Comparison of ENCODE assay signal across 27 cellular contexts in the genomic region with DNA sequence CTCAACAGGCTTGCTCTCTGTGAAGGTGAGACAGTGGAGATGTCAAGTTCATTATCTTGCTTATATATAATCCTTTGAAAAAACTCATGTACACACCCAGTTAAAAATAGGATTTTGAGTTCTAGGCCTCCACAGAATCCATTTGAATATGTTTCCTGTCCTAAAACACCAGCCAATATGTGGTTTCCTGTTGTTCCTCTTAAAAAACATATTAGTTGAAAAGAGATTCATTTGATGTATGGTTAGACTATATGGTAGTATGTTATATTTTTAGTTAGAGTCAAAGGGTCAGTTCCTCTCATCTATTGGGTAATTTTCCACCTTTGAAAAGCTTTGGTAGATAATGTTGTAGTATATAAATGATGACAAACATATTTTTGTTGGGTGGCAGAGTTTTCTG. TPM values are rescaled to one million over a fixed set of nuclear protein-coding genes. Genes with fewer than 3 reads are reported as not detected.
"Had no signal": no experiment of that assay in that cellular context is flagged by ENCODE, and none has a peak within 500 bp of the region (broad histone marks: within the 10 kb centered on the region; RNA-seq: fewer than 3 reads in every experiment).

No MANE protein-coding gene starts in this region.

- H3K4me1 Mint-ChIP-seq: activated CD4-positive, alpha-beta T cell treated with anti-CD3 and anti-CD28 coated beads, Interleukin-2, amount 10 ng/mL, durations not matched to agents 7 days and 5 days; activated CD8-positive, alpha-beta memory T cell treated with anti-CD3 and anti-CD28 coated beads, Interleukin-2, amount 10 ng/mL, durations not matched to agents 7 days and 5 days; activated naive CD4-positive, alpha-beta T cell treated with anti-CD3 and anti-CD28 coated beads, Interleukin-2, amount 10 ng/mL, durations not matched to agents 7 days and 5 days had no signal

- DNase-seq: activated CD4-positive, alpha-beta T cell treated with anti-CD3 and anti-CD28 coated beads, Interleukin-2, amount 10 ng/mL, durations not matched to agents 7 days and 5 days; activated CD4-positive, CD25-positive, alpha-beta regulatory T cell treated with anti-CD3 and anti-CD28 coated beads, Interleukin-2, amount 50 U/mL, for 72 hours; activated CD8-positive, alpha-beta memory T cell treated with anti-CD3 and anti-CD28 coated beads, Interleukin-2, amount 10 ng/mL, durations not matched to agents 7 days and 5 days; activated CD8-positive, alpha-beta T cell treated with anti-CD3 and anti-CD28 coated beads for 36 hours; activated effector memory CD4-positive, alpha-beta T cell treated with anti-CD3 and anti-CD28 coated beads, Interleukin-2, amount 50 U/mL, for 16 hours; activated naive CD4-positive, alpha-beta T cell treated with anti-CD3 and anti-CD28 coated beads, Interleukin-2, amount 10 ng/mL, durations not matched to agents 7 days and 5 days; activated T-cell treated with anti-CD3 and anti-CD28 coated beads for 4 hours; anterior cingulate cortex; body of pancreas; cortex of kidney; effector memory CD4-positive, alpha-beta T cell; foreskin melanocyte; glutamatergic neuron; left ventricle myocardium inferior; mammary epithelial cell; nephron progenitor cell; pancreas; psoas muscle; stimulated activated CD4-positive, alpha-beta T cell treated with anti-CD3 and anti-CD28 coated beads, Interleukin-4, amount 100 ng/mL, for 24 hours; stimulated activated naive CD8-positive, alpha-beta T cell treated with anti-CD3 and anti-CD28 coated beads, Interleukin-15, Interleukin-2, amounts not matched to agents 100 U/mL and 50 U/mL, for 24 hours; T-helper 2 cell; upper lobe of left lung had no signal

- H3K4me2 ChIP-seq: hepatocyte had no signal

- H3K4me1 ChIP-seq: body of pancreas, pancreas, psoas muscle, right atrium auricular region, upper lobe of left lung had no signal

- ATAC-seq: activated CD8-positive, alpha-beta memory T cell treated with anti-CD3 and anti-CD28 coated beads, Interleukin-2, amount 10 ng/mL, durations not matched to agents 7 days and 5 days; activated CD8-positive, alpha-beta T cell treated with anti-CD3 and anti-CD28 coated beads for 36 hours; body of pancreas; esophagus mucosa; pancreas; psoas muscle; stimulated activated naive CD8-positive, alpha-beta T cell treated with anti-CD3 and anti-CD28 coated beads, Interleukin-15, Interleukin-2, amounts not matched to agents 100 U/mL and 50 U/mL, for 24 hours had no signal

- H3K9me3 Mint-ChIP-seq: activated CD4-positive, alpha-beta T cell treated with anti-CD3 and anti-CD28 coated beads, Interleukin-2, amount 10 ng/mL, durations not matched to agents 7 days and 5 days; activated CD8-positive, alpha-beta T cell treated with anti-CD3 and anti-CD28 coated beads for 36 hours; activated naive CD4-positive, alpha-beta T cell treated with anti-CD3 and anti-CD28 coated beads, Interleukin-2, amount 10 ng/mL, durations not matched to agents 7 days and 5 days had no signal

- H3K27me3 ChIP-seq: body of pancreas, cardiac muscle cell, hepatocyte, pancreas, right atrium auricular region, upper lobe of left lung had no signal

- H3K4me3 ChIP-seq: body of pancreas, cardiac muscle cell, hepatocyte, left ventricle myocardium inferior, pancreas, psoas muscle, right atrium auricular region, upper lobe of left lung had no signal

- H3K27ac ChIP-seq: body of pancreas, cardiac muscle cell, hepatocyte, left ventricle myocardium inferior, pancreas, psoas muscle, right atrium auricular region, upper lobe of left lung, VCaP had no signal

- H3K9me3 ChIP-seq: body of pancreas, left ventricle myocardium inferior, pancreas, psoas muscle, right atrium auricular region, upper lobe of left lung had no signal

- H2AFZ ChIP-seq: hepatocyte had no signal

- H3K27ac Mint-ChIP-seq: activated CD4-positive, alpha-beta T cell treated with anti-CD3 and anti-CD28 coated beads, Interleukin-2, amount 10 ng/mL, durations not matched to agents 7 days and 5 days; activated CD8-positive, alpha-beta memory T cell treated with anti-CD3 and anti-CD28 coated beads, Interleukin-2, amount 10 ng/mL, durations not matched to agents 7 days and 5 days; activated CD8-positive, alpha-beta T cell treated with anti-CD3 and anti-CD28 coated beads for 36 hours; activated naive CD4-positive, alpha-beta T cell treated with anti-CD3 and anti-CD28 coated beads, Interleukin-2, amount 10 ng/mL, durations not matched to agents 7 days and 5 days; nephron progenitor cell had no signal

- H3K27me3 Mint-ChIP-seq: activated naive CD4-positive, alpha-beta T cell treated with anti-CD3 and anti-CD28 coated beads, Interleukin-2, amount 10 ng/mL, durations not matched to agents 7 days and 5 days had no signal

- H3K4me3 Mint-ChIP-seq: activated CD4-positive, alpha-beta T cell treated with anti-CD3 and anti-CD28 coated beads, Interleukin-2, amount 10 ng/mL, durations not matched to agents 7 days and 5 days; activated CD8-positive, alpha-beta memory T cell treated with anti-CD3 and anti-CD28 coated beads, Interleukin-2, amount 10 ng/mL, durations not matched to agents 7 days and 5 days; activated CD8-positive, alpha-beta T cell treated with anti-CD3 and anti-CD28 coated beads for 36 hours; activated naive CD4-positive, alpha-beta T cell treated with anti-CD3 and anti-CD28 coated beads, Interleukin-2, amount 10 ng/mL, durations not matched to agents 7 days and 5 days; nephron progenitor cell had no signal

- H3K36me3 ChIP-seq: cardiac muscle cell, left ventricle myocardium inferior, pancreas, right atrium auricular region, upper lobe of left lung had no signal

RNA-seq across cellular contexts. Expression of a gene that starts 16.0 kb away (rescaled TPM):
- total RNA-seq: activated CD4-positive, alpha-beta T cell treated with anti-CD3 and anti-CD28 coated beads, Interleukin-2, amount 10 ng/mL, durations not matched to agents 7 days and 5 days had no signal
- polyA plus RNA-seq: mammary epithelial cell had no signal
